ENCODE assay signal across 14 cellular contexts in genomic region chr2:96525211-96525507, GRCh38. TPM values are rescaled to one million over a fixed set of nuclear protein-coding genes. Genes with fewer than 3 reads are reported as not detected.
DNase-seq lines count a peak whose midpoint lies in the region; ATAC-seq, FAIRE-seq and TF ChIP-seq lines count a peak whose summit lies in the region.
"Had no signal": no experiment of that assay in that cellular context is flagged by ENCODE, and none has a peak within 500 bp of the region (broad histone marks: within the 10 kb centered on the region; RNA-seq: fewer than 3 reads in every experiment).

No MANE protein-coding gene starts in this region.

- H3K4me1 Mint-ChIP-seq in activated naive CD4-positive, alpha-beta T cell treated with anti-CD3 and anti-CD28 coated beads for 36 hours (ENCODE audit: low read depth) = peaks cover 43% of the 10 kb centered on the region

- H3K4me3 Mint-ChIP-seq in activated naive CD4-positive, alpha-beta T cell treated with anti-CD3 and anti-CD28 coated beads for 36 hours = no peak overlapping the region

- no peak for TF ChIP-seq RAD21 in H1 (IDR thresholded peaks at IDR 0.05 in 1 of 2, conservative IDR thresholded peaks at IDR 0.05 in 1 of 2; ENCODE audit: low read depth in 2 of 2, low read length in 2 of 2)

- no peak overlapping the region for H3K23ac ChIP-seq in H1 (ENCODE audit: insufficient read length)

- no peaks in the 10 kb centered on the region for H3K9me2 ChIP-seq in MM.1S (replicated peaks; ENCODE audit: insufficient read depth, low read length)

- no peak overlapping the region for H2BK120ac ChIP-seq in H1 (replicated peaks; ENCODE audit: low read depth, low read length)

- no peaks in the 10 kb centered on the region for H4K20me1 ChIP-seq in MM.1S (ENCODE audit: insufficient read depth, low read length)
- H4K20me1 ChIP-seq in H1 (replicated peaks in 1 of 2; ENCODE audit: control insufficient read depth in 1 of 2, insufficient read depth in 2 of 2, low read length in 2 of 2) = no peaks in the 10 kb centered on the region

- H2BK5ac ChIP-seq in H1 (ENCODE audit: low read depth, low read length) = no peak overlapping the region

- peak overlapping the region; percentile 78 for H3K27ac Mint-ChIP-seq in activated naive CD4-positive, alpha-beta T cell treated with anti-CD3 and anti-CD28 coated beads for 36 hours

- intact Hi-C loops in activated naive CD4-positive, alpha-beta T cell treated with anti-CD3 and anti-CD28 coated beads for 36 hours (cut with micrococcal nuclease) = loop anchor here (2.0 to 5.0 kb wide), 2 partner anchors 14 to 203 kb away; no protein-coding TSS in a partner anchor
- intact Hi-C loops in sciatic nerve (cut with DNase I) = no loop called here

- H3K27me3 ChIP-seq in MM.1S (replicated peaks; ENCODE audit: insufficient read depth, low read length) (no peaks in the 10 kb centered on the region), H1 (replicated peaks in 1 of 4; ENCODE audit: control insufficient read depth in 3 of 4, extremely low read depth in 1 of 4, insufficient read depth in 3 of 4, low read length in 3 of 4) (peaks cover 0 to 21% (median 17%) of the 10 kb centered on the region in 4 experiments; a peak in 6 of 7 replicates)
- H3K27me3 ChIP-seq: BE2C had no signal

- ATAC-seq in sciatic nerve = no peak
- ATAC-seq: HCT116 had no signal

- H3K4me2 ChIP-seq in MM.1S (ENCODE audit: low read depth, low read length) (no peak overlapping the region; the same call in 1 of the 2 replicates), H1 (ENCODE audit: insufficient read depth in 1 of 2, low read depth in 2 of 2, low read length in 2 of 2) (no peak overlapping the region)

- H3K9me3 ChIP-seq in MM.1S (replicated peaks; ENCODE audit: insufficient read depth, low read length) (no peaks in the 10 kb centered on the region), H1 (ENCODE audit: insufficient read depth in 2 of 2, low read depth in 1 of 2, low read length in 1 of 2) (no peaks in the 10 kb centered on the region)
- H3K9me3 ChIP-seq: BE2C had no signal

- CTCF ChIA-PET in activated naive CD4-positive, alpha-beta T cell treated with anti-CD3 and anti-CD28 coated beads for 36 hours (lab: Charles Lee) = interaction anchor here (6.5 to 7.9 kb wide), 2 partner anchors 14 to 16 kb away, joined by 57 to 71 read pairs; partner anchors contain the start of gene ARID5A
- CTCF ChIA-PET in H1 (lab: Charles Lee; ENCODE audit: partially characterized antibody) = interaction anchor here (2.3 to 18.5 kb wide), 3 partner anchors 15 to 27 kb away, joined by 14 to 361 read pairs (median 54); no protein-coding TSS in a partner anchor

- TF ChIP-seq CTCF in MM.1S (IDR thresholded peaks at IDR 0.05; ENCODE audit: low read length) = no peak
- TF ChIP-seq CTCF in H1 (IDR thresholded peaks at IDR 0.05; ENCODE audit: control extremely low read depth in 1 of 3, insufficient read depth in 1 of 3, low read depth in 1 of 3, low read length in 3 of 3) = no peak

- H3K4ac ChIP-seq in H1 (replicated peaks; ENCODE audit: insufficient read length, low read depth, low read length) = no peak overlapping the region

- H4K5ac ChIP-seq in H1 (ENCODE audit: insufficient read length, low read depth, low read length) = no peak overlapping the region

- H3K23me2 ChIP-seq in H1 (ENCODE audit: low read depth, low read length) = peaks cover 5% of the 10 kb centered on the region; the same call in 1 of the 2 replicates

- H3K27ac ChIP-seq in MM.1S (ENCODE audit: low read length) (peak overlapping the region; percentile 100; the same call in 1 of the 2 replicates), H1 (ENCODE audit: low read depth, low read length) (no peak overlapping the region), caudate nucleus (ENCODE audit: low read depth, low read length) (no peak overlapping the region)

- no peak for TF ChIP-seq EP300 in H1 (IDR thresholded peaks at IDR 0.05; ENCODE audit: borderline replicate concordance in 1 of 2, low read depth in 2 of 2, low read length in 2 of 2)

- H3K79me1 ChIP-seq in H1 (ENCODE audit: low read depth, low read length) = no peaks in the 10 kb centered on the region

- H2BK20ac ChIP-seq in H1 (ENCODE audit: low read length) = no peak overlapping the region

- no peak overlapping the region for H3K56ac ChIP-seq in H1 (replicated peaks; ENCODE audit: insufficient read length, low read depth, low read length)

- H3K79me2 ChIP-seq in MM.1S (ENCODE audit: low read length) (no peaks in the 10 kb centered on the region), H1 (ENCODE audit: control insufficient read depth in 1 of 2, insufficient read depth in 2 of 2, low read length in 2 of 2) (no peaks in the 10 kb centered on the region)

- TF ChIP-seq POLR2A in H1 (IDR thresholded peaks at IDR 0.05; ENCODE audit: control extremely low read depth in 1 of 2, low read depth in 2 of 2, low read length in 2 of 2) = no peak

- no peak overlapping the region for H4K8ac ChIP-seq in H1 (ENCODE audit: extremely low read depth, insufficient read depth, low read length)

- no peak overlapping the region for H2AFZ ChIP-seq in MM.1S (ENCODE audit: low read length)
- H2AFZ ChIP-seq in H1 (ENCODE audit: low read length) = no peak overlapping the region

- FAIRE-seq in H1 (lab: Jason Lieb, UNC) = no peak

- H2BK12ac ChIP-seq in H1 (ENCODE audit: low read depth, low read length) = no peak overlapping the region

- no peak for DNase-seq in activated naive CD4-positive, alpha-beta T cell treated with anti-CD3 and anti-CD28 coated beads for 36 hours
- DNase-seq in activated naive CD4-positive, alpha-beta T cell treated with Interleukin-2 at 50 U/mL for 16 hours = no peak
- DNase-seq in MM.1S (no peak), H1 (ENCODE audit: low read depth in 1 of 2, low spot score in 2 of 2) (no peak), sciatic nerve (ENCODE audit: low spot score) (no peak), HCEC 1CT (no peak), caudate nucleus (lab: John Stamatoyannopoulos, UW) (no peak)
- DNase-seq: BE2C, NCI-H146, NCI-H2107, NCI-H226, NCI-H526 treated with DMSO at 0.1 percent for 48 hours had no signal

- H3K18ac ChIP-seq in H1 (ENCODE audit: extremely low read depth, low read length) = no peak overlapping the region

- H3K4me3 ChIP-seq in MM.1S (ENCODE audit: low read length) (no peak overlapping the region), H1 (ENCODE audit: extremely low read depth in 1 of 4, insufficient read depth in 2 of 4, low read depth in 3 of 4, low read length in 4 of 4) (no peak overlapping the region)

- no peak overlapping the region for H3K9ac ChIP-seq in MM.1S (ENCODE audit: low read length)
- H3K9ac ChIP-seq in H1 (replicated peaks in 1 of 4; ENCODE audit: extremely low read depth in 1 of 4, low read depth in 3 of 4, low read length in 3 of 4) = no peak overlapping the region

- WGBS in H1 (ENCODE audit: extremely low coverage in 1 of 2, insufficient coverage in 1 of 2, insufficient read length in 1 of 2, insufficient replicate concordance in 2 of 2, low coverage in 1 of 2, low lambda C conversion rate in 2 of 2, missing lambda C conversion rate in 1 of 2), 2 experiments = 96% methylated on average over 4 of the region's 4 CpGs; no CpG with 5 or more reads in 1 of the 2 experiments

- H3K4me1 ChIP-seq in MM.1S (ENCODE audit: low read length) = peaks cover 56% of the 10 kb centered on the region
- peaks cover 0 to 4% (median 0%) of the 10 kb centered on the region in 4 experiments; a peak in 4 of 7 replicates for H3K4me1 ChIP-seq in H1 (replicated peaks in 1 of 4; ENCODE audit: control insufficient read depth in 3 of 4, insufficient read depth in 4 of 4, low read length in 3 of 4)
- H3K4me1 ChIP-seq: BE2C had no signal

- H3K14ac ChIP-seq in H1 (ENCODE audit: insufficient read length) = no peak overlapping the region

- peaks cover 45% of the 10 kb centered on the region for H3F3A ChIP-seq in MM.1S (ENCODE audit: insufficient read depth, low read length)

- H2AK5ac ChIP-seq in H1 (ENCODE audit: low read depth, low read length) = no peak overlapping the region

- no peaks in the 10 kb centered on the region for H3K27me3 Mint-ChIP-seq in activated naive CD4-positive, alpha-beta T cell treated with anti-CD3 and anti-CD28 coated beads for 36 hours (ENCODE audit: low read depth)

- no peaks in the 10 kb centered on the region for H3K9me3 Mint-ChIP-seq in activated naive CD4-positive, alpha-beta T cell treated with anti-CD3 and anti-CD28 coated beads for 36 hours

- peak overlapping the region; percentile 9; the same call in 1 of the 2 replicates for H2BK15ac ChIP-seq in H1 (ENCODE audit: low read length)

- POLR2A ChIA-PET in H1 (lab: Charles Lee; ENCODE audit: partially characterized antibody) = no interaction called here

- no peak overlapping the region for H4K91ac ChIP-seq in H1 (replicated peaks; ENCODE audit: insufficient read length, low read length)

- H3K36me3 Mint-ChIP-seq in activated naive CD4-positive, alpha-beta T cell treated with anti-CD3 and anti-CD28 coated beads for 36 hours (ENCODE audit: low read depth) = no peaks in the 10 kb centered on the region

- H3K36me3 ChIP-seq in MM.1S (replicated peaks; ENCODE audit: insufficient read depth, low read length) = no peaks in the 10 kb centered on the region
- no peaks in the 10 kb centered on the region for H3K36me3 ChIP-seq in H1 (ENCODE audit: control insufficient read depth in 2 of 4, insufficient read depth in 4 of 4, low read length in 3 of 4)
- H3K36me3 ChIP-seq: BE2C had no signal

RNA-seq across cellular contexts. Expression of gene ARID5A, which starts 11.4 kb away (rescaled TPM):
- total RNA-seq in activated naive CD4-positive, alpha-beta T cell treated with anti-CD3 and anti-CD28 coated beads for 36 hours = 100 to 1,000 TPM; 349 to 351 TPM
- 4.4 and 5.3 TPM in 2 replicates for total RNA-seq in H1 (2021; fragmentation: NEBNext Ultra II Directional; extraction: Animal tissue kit (Norgen Biotek cat#: 25700))
- 3.3 and 3.8 TPM in 2 replicates for polyA plus RNA-seq in H1 (2011; rRNA removed)
- polyA plus RNA-seq in H1 (2011; cell fraction: cytosol; rRNA removed) = 2.8 TPM
- 5.1 TPM for polyA plus RNA-seq in H1 (2011; cell fraction: nucleus; rRNA removed)
- 1.8 to 4.2 TPM (median 3.5 TPM) in 4 replicates for polyA plus RNA-seq in H1 (2012, experiment 1 of 2)
- 3.3 TPM for polyA plus RNA-seq in H1 (2012, experiment 2 of 2)
- polyA plus RNA-seq in H1 (2013, experiment 1 of 2) = 4.2 TPM
- 4.2 TPM for polyA plus RNA-seq in H1 (2013, experiment 2 of 2)
- polyA minus RNA-seq in H1 (2011; rRNA and poly(A)+ RNA removed) = 0.76 and 1.4 TPM in 2 replicates
- 4.3 TPM for polyA minus RNA-seq in H1 (2011; cell fraction: cytosol; rRNA and poly(A)+ RNA removed)
- polyA minus RNA-seq in H1 (2011; cell fraction: nucleus; rRNA and poly(A)+ RNA removed) = 3.3 TPM
- total RNA-seq in sciatic nerve = 44.8 TPM

RNA-seq across cellular contexts. Expression of gene NEURL3, which starts 20.0 kb away (rescaled TPM):
- under 1 TPM; 0.48 to 0.57 TPM for total RNA-seq in activated naive CD4-positive, alpha-beta T cell treated with anti-CD3 and anti-CD28 coated beads for 36 hours
- total RNA-seq in H1 (2021; fragmentation: NEBNext Ultra II Directional; extraction: Animal tissue kit (Norgen Biotek cat#: 25700)) = not detected in 2 replicates
- 0.03 TPM in 1 of 2 replicates, not detected in the other for polyA plus RNA-seq in H1 (2011; rRNA removed)
- not detected for polyA plus RNA-seq in H1 (2011; cell fraction: cytosol; rRNA removed)
- polyA plus RNA-seq in H1 (2011; cell fraction: nucleus; rRNA removed) = not detected
- polyA plus RNA-seq in H1 (2012, experiment 1 of 2) = not detected in 4 replicates
- not detected for polyA plus RNA-seq in H1 (2012, experiment 2 of 2)
- not detected for polyA plus RNA-seq in H1 (2013, experiment 1 of 2)
- polyA plus RNA-seq in H1 (2013, experiment 2 of 2) = not detected
- not detected in 2 replicates for polyA minus RNA-seq in H1 (2011; rRNA and poly(A)+ RNA removed)
- polyA minus RNA-seq in H1 (2011; cell fraction: cytosol; rRNA and poly(A)+ RNA removed) = not detected
- not detected for polyA minus RNA-seq in H1 (2011; cell fraction: nucleus; rRNA and poly(A)+ RNA removed)
- total RNA-seq in sciatic nerve = 0.58 TPM
- polyA plus RNA-seq: AG04450 had no signal
